In genomic region chr2:16321256-16321655, GRCh38 we compare ENCODE assay signal across 23 cellular contexts.
DNase-seq lines count a peak whose midpoint lies in the region; FAIRE-seq and TF ChIP-seq lines count a peak whose summit lies in the region.
"Had no signal": no experiment of that assay in that cellular context is flagged by ENCODE, and none has a peak within 500 bp of the region (broad histone marks: within the 10 kb centered on the region; RNA-seq: fewer than 3 reads in every experiment).

No MANE protein-coding gene starts in this region.

- TF ChIP-seq RAD21 in H1 (IDR thresholded peaks at IDR 0.05 in 1 of 2, conservative IDR thresholded peaks at IDR 0.05 in 1 of 2; ENCODE audit: low read depth in 2 of 2, low read length in 2 of 2) = no peak

- H3K4ac ChIP-seq in H1 (replicated peaks; ENCODE audit: insufficient read length, low read depth, low read length) = no peak overlapping the region

- H3K14ac ChIP-seq in H1 (ENCODE audit: insufficient read length) = no peak overlapping the region

- no peak for TF ChIP-seq CTCF in GM10266 (IDR thresholded peaks at IDR 0.05; ENCODE audit: control insufficient read depth, insufficient read depth, low read depth, missing control alignments)
- TF ChIP-seq CTCF in H1 (IDR thresholded peaks at IDR 0.05; ENCODE audit: control extremely low read depth in 1 of 3, insufficient read depth in 1 of 3, low read depth in 1 of 3, low read length in 3 of 3) = no peak
- TF ChIP-seq CTCF in neural progenitor cell (IDR thresholded peaks at IDR 0.05) = no peak
- no peak for TF ChIP-seq CTCF in nephron progenitor cell (IDR thresholded peaks at IDR 0.05)

- H3K4me3 ChIP-seq in H1 (ENCODE audit: extremely low read depth in 1 of 4, insufficient read depth in 2 of 4, low read depth in 3 of 4, low read length in 4 of 4) (no peak overlapping the region), neural progenitor cell (no peak overlapping the region)
- H3K4me3 ChIP-seq: A549, K562, MG63, SJSA1 had no signal

- peaks cover 13% of the 10 kb centered on the region for H3F3A ChIP-seq in neural progenitor cell (ENCODE audit: low read depth)

- no peak for TF ChIP-seq EP300 in H1 (IDR thresholded peaks at IDR 0.05; ENCODE audit: borderline replicate concordance in 1 of 2, low read depth in 2 of 2, low read length in 2 of 2)

- peak overlapping the region; percentile 51; the same call in 1 of the 2 replicates for H4K8ac ChIP-seq in H1 (ENCODE audit: extremely low read depth, insufficient read depth, low read length)

- no peak overlapping the region for H3K18ac ChIP-seq in H1 (ENCODE audit: extremely low read depth, low read length)

- no peaks in the 10 kb centered on the region for H3K79me1 ChIP-seq in H1 (ENCODE audit: low read depth, low read length)

- H3K23ac ChIP-seq in H1 (ENCODE audit: insufficient read length) = no peak overlapping the region

- no peak overlapping the region for H4K5ac ChIP-seq in H1 (ENCODE audit: insufficient read length, low read depth, low read length)

- H3K9ac ChIP-seq in H1 (replicated peaks in 1 of 4; ENCODE audit: extremely low read depth in 1 of 4, low read depth in 3 of 4, low read length in 3 of 4) = no peak overlapping the region
- H3K9ac ChIP-seq in neural progenitor cell = no peak overlapping the region

- peak; percentile 2 for DNase-seq in GM10266 (ENCODE audit: extremely low spot score)
- no peak for DNase-seq in H1 (ENCODE audit: low read depth in 1 of 2, low spot score in 2 of 2)
- DNase-seq in neural progenitor cell (ENCODE audit: low spot score) = no peak
- DNase-seq in urothelium cell line (ENCODE audit: low spot score) = peak; percentile 2
- no peak for DNase-seq in nephron progenitor cell
- DNase-seq in KG1 (lab: John Stamatoyannopoulos, UW) = no peak
- DNase-seq in mesenteric fat pad (ENCODE audit: low spot score) = no peak
- DNase-seq: AML-193; CD4-positive, alpha-beta memory T cell; DMS79 treated with DMSO at 0.1 percent for 48 hours; GF-D8; MG63; NCI-H1048; NCI-H2081; NCI-H2171; NCI-H226; NCI-H510A; Right ventricle myocardium superior had no signal

- peak overlapping the region; percentile 55 for H3K27ac Mint-ChIP-seq in neural progenitor cell
- H3K27ac Mint-ChIP-seq in nephron progenitor cell = no peak overlapping the region
- H3K27ac Mint-ChIP-seq: CD4-positive, alpha-beta memory T cell had no signal

- no peak overlapping the region for H2AK5ac ChIP-seq in H1 (ENCODE audit: low read depth, low read length)

- no peak for TF ChIP-seq POLR2A in H1 (IDR thresholded peaks at IDR 0.05; ENCODE audit: control extremely low read depth in 1 of 2, low read depth in 2 of 2, low read length in 2 of 2)

- H3K4me1 Mint-ChIP-seq in neural progenitor cell (peaks cover 79% of the 10 kb centered on the region), nephron progenitor cell (peaks cover 92% of the 10 kb centered on the region)
- H3K4me1 Mint-ChIP-seq: CD4-positive, alpha-beta memory T cell had no signal

- H3K23me2 ChIP-seq in H1 (ENCODE audit: low read depth, low read length) = no peaks in the 10 kb centered on the region

- CTCF ChIA-PET in H1 (lab: Charles Lee; ENCODE audit: partially characterized antibody) = interaction anchor here (0.7 to 2.3 kb wide), 13 partner anchors 10 to 685 kb away, joined by 3 to 9 read pairs (median 4); partner anchors contain the start of gene MYCN

- H2BK120ac ChIP-seq in H1 (replicated peaks; ENCODE audit: low read depth, low read length) = no peak overlapping the region

- no peak overlapping the region for H2BK5ac ChIP-seq in H1 (ENCODE audit: low read depth, low read length)

- H3K36me3 ChIP-seq in H1 (ENCODE audit: control insufficient read depth in 2 of 4, insufficient read depth in 4 of 4, low read length in 3 of 4) (no peaks in the 10 kb centered on the region), neural progenitor cell (no peaks in the 10 kb centered on the region)
- H3K36me3 ChIP-seq: MG63, SJSA1 had no signal

- no peak overlapping the region for H3K56ac ChIP-seq in H1 (replicated peaks; ENCODE audit: insufficient read length, low read depth, low read length)

- 95% methylated on average over 9 of the region's 9 CpGs; no CpG with 5 or more reads in 1 of the 2 experiments for WGBS in H1 (ENCODE audit: extremely low coverage in 1 of 2, insufficient coverage in 1 of 2, insufficient read length in 1 of 2, insufficient replicate concordance in 2 of 2, low coverage in 1 of 2, low lambda C conversion rate in 2 of 2, missing lambda C conversion rate in 1 of 2), 2 experiments

- H3K36me3 Mint-ChIP-seq in neural progenitor cell (no peaks in the 10 kb centered on the region), nephron progenitor cell (ENCODE audit: low read depth) (no peaks in the 10 kb centered on the region)
- H3K36me3 Mint-ChIP-seq: CD4-positive, alpha-beta memory T cell had no signal

- POLR2A ChIA-PET in H1 (lab: Charles Lee; ENCODE audit: partially characterized antibody) = interaction anchor here (1.4 kb wide), 1 partner anchor 381 kb away, joined by 3 read pairs; the partner anchor contains the start of gene MYCN

- H2BK20ac ChIP-seq in H1 (ENCODE audit: low read length) = no peak overlapping the region

- no peak overlapping the region for H2BK15ac ChIP-seq in H1 (ENCODE audit: low read length)

- H3K79me2 ChIP-seq in H1 (ENCODE audit: control insufficient read depth in 1 of 2, insufficient read depth in 2 of 2, low read length in 2 of 2) = no peaks in the 10 kb centered on the region
- no peaks in the 10 kb centered on the region for H3K79me2 ChIP-seq in neural progenitor cell (ENCODE audit: low read depth)

- H4K91ac ChIP-seq in H1 (replicated peaks; ENCODE audit: insufficient read length, low read length) = no peak overlapping the region

- H3K27me3 ChIP-seq in H1 (replicated peaks in 1 of 4; ENCODE audit: control insufficient read depth in 3 of 4, extremely low read depth in 1 of 4, insufficient read depth in 3 of 4, low read length in 3 of 4) (no peaks in the 10 kb centered on the region), neural progenitor cell (no peaks in the 10 kb centered on the region)
- H3K27me3 ChIP-seq: SJSA1 had no signal

- no peaks in the 10 kb centered on the region for H4K20me1 ChIP-seq in H1 (replicated peaks in 1 of 2; ENCODE audit: control insufficient read depth in 1 of 2, insufficient read depth in 2 of 2, low read length in 2 of 2)
- H4K20me1 ChIP-seq in neural progenitor cell (ENCODE audit: low read depth) = no peaks in the 10 kb centered on the region

- H3K4me1 ChIP-seq in H1 (replicated peaks in 1 of 4; ENCODE audit: control insufficient read depth in 3 of 4, insufficient read depth in 4 of 4, low read length in 3 of 4) (peaks cover 0 to 4% (median 2%) of the 10 kb centered on the region in 4 experiments; a peak in 4 of 7 replicates), neural progenitor cell (peaks cover 59% of the 10 kb centered on the region)
- H3K4me1 ChIP-seq: A549, SJSA1 had no signal

- no peak overlapping the region for H2AFZ ChIP-seq in H1 (ENCODE audit: low read length)
- H2AFZ ChIP-seq in neural progenitor cell (replicated peaks) = no peak overlapping the region

- no peak for FAIRE-seq in H1 (lab: Jason Lieb, UNC)
- FAIRE-seq in urothelium cell line (lab: Jason Lieb, UNC) = peak; percentile 62
- FAIRE-seq: A549, GM12892, H54, K562 had no signal

- H3K9me3 Mint-ChIP-seq in neural progenitor cell (no peaks in the 10 kb centered on the region), nephron progenitor cell (no peaks in the 10 kb centered on the region)

- H3K4me3 Mint-ChIP-seq in neural progenitor cell (no peak overlapping the region), nephron progenitor cell (no peak overlapping the region)
- H3K4me3 Mint-ChIP-seq: CD4-positive, alpha-beta memory T cell had no signal

- H3K9me3 ChIP-seq in H1 (ENCODE audit: insufficient read depth in 2 of 2, low read depth in 1 of 2, low read length in 1 of 2) = no peaks in the 10 kb centered on the region
- no peaks in the 10 kb centered on the region for H3K9me3 ChIP-seq in neural progenitor cell (ENCODE audit: low read depth)
- H3K9me3 ChIP-seq: A549, MG63, SJSA1 had no signal

- no peak overlapping the region for H3K27ac ChIP-seq in H1 (ENCODE audit: low read depth, low read length)
- H3K27ac ChIP-seq in neural progenitor cell = no peak overlapping the region
- H3K27ac ChIP-seq: A549, SJSA1 had no signal

- peaks cover 9% of the 10 kb centered on the region for H3K27me3 Mint-ChIP-seq in neural progenitor cell (ENCODE audit: insufficient read depth, low read depth)
- peaks cover 11% of the 10 kb centered on the region for H3K27me3 Mint-ChIP-seq in nephron progenitor cell (ENCODE audit: low read depth, poor library complexity)
- H3K27me3 Mint-ChIP-seq: CD4-positive, alpha-beta memory T cell had no signal

- H3K4me2 ChIP-seq in H1 (ENCODE audit: insufficient read depth in 1 of 2, low read depth in 2 of 2, low read length in 2 of 2) = no peak overlapping the region
- peak overlapping the region; percentile 51 for H3K4me2 ChIP-seq in neural progenitor cell
- H3K4me2 ChIP-seq: A549 had no signal

- H2BK12ac ChIP-seq in H1 (ENCODE audit: low read depth, low read length) = no peak overlapping the region

TF ChIP-seq in H1, 55 proteins besides CTCF, POLR2A, EP300 and RAD21 (continues in another document):
- TF ChIP-seq RNF2 (IDR thresholded peaks at IDR 0.05; ENCODE audit: borderline replicate concordance, low read depth, low read length, missing control alignments, poor library complexity, severe bottlenecking) (no peak), HDAC2 (IDR thresholded peaks at IDR 0.05; ENCODE audit: borderline replicate concordance in 1 of 2, low read depth in 2 of 2, low read length in 2 of 2) (no peak), ZNF274 (IDR thresholded peaks at IDR 0.05; ENCODE audit: borderline replicate concordance, extremely low read depth, low read length) (no peak), SAP30 (IDR thresholded peaks at IDR 0.05; ENCODE audit: insufficient read depth, insufficient replicate concordance, low read length) (no peak), RBBP5 (IDR thresholded peaks at IDR 0.05; ENCODE audit: borderline replicate concordance, low read depth, low read length) (no peak), SP1 (IDR thresholded peaks at IDR 0.05; ENCODE audit: low read depth, low read length) (no peak), CEBPB (IDR thresholded peaks at IDR 0.05; ENCODE audit: low read depth, low read length) (no peak), TAF1 (IDR thresholded peaks at IDR 0.05; ENCODE audit: low read depth, low read length) (no peak)

Comparison
In these comparisons a context has a peak if more than half of its experiments do, and no peak if none do; other contexts are left out.
1. DNase-seq: peak in GM10266 (single experiment) and urothelium cell line (single experiment); none in H1 (0 of 2), neural progenitor cell (single experiment), nephron progenitor cell (single experiment), KG1 (single experiment) and mesenteric fat pad (single experiment).